ENCODE assay signal across 8 cellular contexts in genomic region chr15:37101634-37102314, GRCh38. TPM values are rescaled to one million over a fixed set of nuclear protein-coding genes. Genes with fewer than 3 reads are reported as not detected.
DNase-seq lines count a peak whose midpoint lies in the region; ATAC-seq and TF ChIP-seq lines count a peak whose summit lies in the region.

No MANE protein-coding gene starts in this region.

- H4K20me1 ChIP-seq in OCI-LY1 (ENCODE audit: insufficient read depth, low read length), result no peaks in the 10 kb centered on the region

- no peak overlapping the region for H3K27ac Mint-ChIP-seq in CD14-positive monocyte

- H3K4me1 Mint-ChIP-seq in CD14-positive monocyte, result peaks cover 50% of the 10 kb centered on the region

- H3K27me3 ChIP-seq in OCI-LY1 (ENCODE audit: insufficient read depth, low read length) (no peaks in the 10 kb centered on the region), brain microvascular endothelial cell (replicated peaks) (peaks cover 38% of the 10 kb centered on the region), skeletal muscle tissue (ENCODE audit: control insufficient read depth in 3 of 3, insufficient read depth in 3 of 3, low read length in 3 of 3) (peaks cover 78 to 88% (median 80%) of the 10 kb centered on the region in 3 donors)

- in situ Hi-C loops in brain microvascular endothelial cell (cut with HindIII; ENCODE audit: low pct_ligation_motif_present, low sequenced_read_pairs), result loop anchor here (10.0 to 25.0 kb wide), 2 partner anchors 217 to 1564 kb away; partner anchors contain the start of gene DPH6

- no peaks in the 10 kb centered on the region for H3K9me2 ChIP-seq in OCI-LY1 (ENCODE audit: low read depth, low read length)

- peak; percentile 43 for ATAC-seq in GM19023 (IDR thresholded peaks at IDR 0.05; ENCODE audit: unreplicated experiment)
- peak; percentile 56 for ATAC-seq in HG03439 (IDR thresholded peaks at IDR 0.05; ENCODE audit: unreplicated experiment)
- ATAC-seq in GM21737 (IDR thresholded peaks at IDR 0.05; ENCODE audit: unreplicated experiment), result no peak

- H3K9ac ChIP-seq in OCI-LY1 (ENCODE audit: low read length), result peak overlapping the region; percentile 88
- peak overlapping the region in 2 of 3 donors; percentile 69 to 78 for H3K9ac ChIP-seq in skeletal muscle tissue (ENCODE audit: low read depth in 1 of 3, low read length in 3 of 3)

- H3K4me3 ChIP-seq in OCI-LY1 (ENCODE audit: low read depth, low read length, poor library complexity, severe bottlenecking) (peak overlapping the region; percentile 74), brain microvascular endothelial cell (ENCODE audit: low read depth, low read length) (peak overlapping the region; percentile 94), skeletal muscle tissue (ENCODE audit: low read length in 3 of 3) (peak overlapping the region; percentile 76 to 78 (median 76))

- H2AFZ ChIP-seq in OCI-LY1 (ENCODE audit: low read length), result no peak overlapping the region

- H3K27me3 Mint-ChIP-seq in CD14-positive monocyte (ENCODE audit: low read depth in 3 of 3), result peaks cover 97 to 98% (median 97%) of the 10 kb centered on the region in 3 donors

- peak overlapping the region; percentile 98 to 100 for H3K4me3 Mint-ChIP-seq in CD14-positive monocyte

- peaks cover 7 to 62% (median 52%) of the 10 kb centered on the region in 7 donors for H3K9me3 Mint-ChIP-seq in CD14-positive monocyte

- peaks cover 13% of the 10 kb centered on the region for H3K36me3 ChIP-seq in OCI-LY1 (ENCODE audit: insufficient read depth, low read length)
- no peaks in the 10 kb centered on the region for H3K36me3 ChIP-seq in brain microvascular endothelial cell (replicated peaks)
- no peaks in the 10 kb centered on the region for H3K36me3 ChIP-seq in skeletal muscle tissue (ENCODE audit: control insufficient read depth in 3 of 3, insufficient read depth in 3 of 3, low read length in 3 of 3)

- peak overlapping the region; percentile 86 for H3K27ac ChIP-seq in OCI-LY1 (ENCODE audit: low read depth, low read length, poor library complexity, severe bottlenecking)
- peak overlapping the region; percentile 58 for H3K27ac ChIP-seq in brain microvascular endothelial cell
- H3K27ac ChIP-seq in skeletal muscle tissue (ENCODE audit: low read depth, low read length), result peak overlapping the region; percentile 78

- H3K4me1 ChIP-seq in OCI-LY1 (ENCODE audit: insufficient read depth, low read length, severe bottlenecking) (peaks cover 25% of the 10 kb centered on the region), skeletal muscle tissue (ENCODE audit: control insufficient read depth in 3 of 3, insufficient read depth in 3 of 3, low read length in 3 of 3) (peaks cover 16 to 30% (median 17%) of the 10 kb centered on the region in 3 donors)

- intact Hi-C loops in CD14-positive monocyte (cut with micrococcal nuclease), result no loop called here

- peaks cover 9 to 17% of the 10 kb centered on the region in 2 donors for H3K36me3 Mint-ChIP-seq in CD14-positive monocyte

- TF ChIP-seq CTCF in CD14-positive monocyte (IDR thresholded peaks at IDR 0.05) (no peak), OCI-LY1 (IDR thresholded peaks at IDR 0.05; ENCODE audit: low read length) (no peak), brain microvascular endothelial cell (IDR thresholded peaks at IDR 0.05; ENCODE audit: low read depth, low read length, missing control alignments) (no peak)

- H3K9me3 ChIP-seq in OCI-LY1 (ENCODE audit: low read length) (no peaks in the 10 kb centered on the region), skeletal muscle tissue (ENCODE audit: control insufficient read depth in 3 of 3, low read length in 3 of 3) (no peaks in the 10 kb centered on the region)

- DNase-seq in CD14-positive monocyte (ENCODE audit: low spot score), result no peak
- DNase-seq in brain microvascular endothelial cell, result no peak
- peak; percentile 64 for DNase-seq in iPS-NIHi11 (ENCODE audit: low spot score)

- peak overlapping the region; percentile 71 for H3K4me2 ChIP-seq in OCI-LY1 (ENCODE audit: low read length)

- H3K79me2 ChIP-seq in OCI-LY1 (ENCODE audit: insufficient read depth, low read length), result peaks cover 29% of the 10 kb centered on the region

- no peaks in the 10 kb centered on the region for H3F3A ChIP-seq in OCI-LY1 (ENCODE audit: insufficient read depth, low read length)

RNA-seq across cellular contexts. Expression of gene MEIS2, which starts 1.4 kb away (rescaled TPM):
- polyA plus RNA-seq in CD14-positive monocyte, result not detected
- 4.2 TPM for total RNA-seq in skeletal muscle tissue
